Comparison of ENCODE assay signal across 22 cellular contexts in the genomic region with DNA sequence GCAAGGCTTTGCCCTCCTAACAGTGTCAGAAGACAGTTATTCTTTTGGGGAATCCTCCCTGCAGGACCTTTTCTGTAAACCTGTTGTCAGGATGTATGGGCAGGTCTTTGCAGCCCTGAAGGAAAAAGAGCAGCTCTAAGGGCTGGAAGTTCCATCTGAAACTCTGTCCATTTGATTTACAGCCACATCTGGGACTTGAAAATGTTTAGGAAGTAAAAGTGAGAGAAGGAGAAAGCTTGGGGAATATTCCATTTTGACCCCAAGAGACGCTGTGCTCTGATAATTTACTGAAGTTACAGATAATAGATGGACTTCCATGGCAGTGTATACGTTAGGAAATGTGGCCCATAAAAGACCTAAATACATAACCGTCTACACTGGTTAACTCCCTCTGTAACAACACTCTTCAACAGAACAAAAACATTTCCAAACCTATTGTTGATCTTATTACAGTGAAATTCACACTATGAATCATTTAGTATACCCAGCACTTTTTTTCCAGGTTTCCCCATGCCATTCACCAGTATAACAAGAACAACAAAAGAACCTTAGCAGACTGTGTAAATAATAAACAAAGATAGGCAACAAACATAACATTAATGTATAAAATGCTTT.
A peak's percentile ranks its signal among the peaks of the same experiment; 100 is the strongest.
DNase-seq lines count a peak whose midpoint lies in the region; ATAC-seq and TF ChIP-seq lines count a peak whose summit lies in the region.
"Had no signal": no experiment of that assay in that cellular context is flagged by ENCODE, and none has a peak within 500 bp of the region (broad histone marks: within the 10 kb centered on the region; RNA-seq: fewer than 3 reads in every experiment).

No MANE protein-coding gene starts in this region.

- no peak overlapping the region for H3K9ac ChIP-seq in SK-N-MC (ENCODE audit: insufficient read length)
- no peak overlapping the region for H3K9ac ChIP-seq in smooth muscle cell (ENCODE audit: low read depth)
- H3K9ac ChIP-seq: neural progenitor cell had no signal

- H3K27me3 Mint-ChIP-seq in natural killer cell (ENCODE audit: low read depth in 2 of 2), result peaks cover 19 to 34% of the 10 kb centered on the region in 2 donors
- H3K27me3 Mint-ChIP-seq: activated CD8-positive, alpha-beta T cell treated with anti-CD3 and anti-CD28 coated beads for 36 hours; activated naive CD8-positive, alpha-beta T cell treated with anti-CD3 and anti-CD28 coated beads for 36 hours had no signal

- H3K27me3 ChIP-seq in smooth muscle cell (ENCODE audit: low read depth), result no peaks in the 10 kb centered on the region
- H3K27me3 ChIP-seq: dorsolateral prefrontal cortex, foreskin keratinocyte, neural progenitor cell, transverse colon had no signal

- no peaks in the 10 kb centered on the region for H3K9me3 Mint-ChIP-seq in natural killer cell
- H3K9me3 Mint-ChIP-seq: activated CD8-positive, alpha-beta T cell treated with anti-CD3 and anti-CD28 coated beads for 36 hours; activated naive CD8-positive, alpha-beta T cell treated with anti-CD3 and anti-CD28 coated beads for 36 hours; central memory CD8-positive, alpha-beta T cell; neural progenitor cell had no signal

- no peaks in the 10 kb centered on the region for H3K4me1 Mint-ChIP-seq in natural killer cell
- H3K4me1 Mint-ChIP-seq: central memory CD8-positive, alpha-beta T cell had no signal

- no peaks in the 10 kb centered on the region for H3K79me2 ChIP-seq in smooth muscle cell (ENCODE audit: low read depth)

- TF ChIP-seq CTCF in smooth muscle cell (IDR thresholded peaks at IDR 0.05; ENCODE audit: borderline replicate concordance, insufficient read depth, poor library complexity, severe bottlenecking) (no peak), natural killer cell (IDR thresholded peaks at IDR 0.05) (no peak)

- 64% methylated on average over 3 of the region's 3 CpGs for WGBS in smooth muscle cell (ENCODE audit: low lambda C conversion rate)

- no peak overlapping the region for H3K4me3 Mint-ChIP-seq in natural killer cell
- H3K4me3 Mint-ChIP-seq: activated CD8-positive, alpha-beta T cell treated with anti-CD3 and anti-CD28 coated beads for 36 hours; activated naive CD8-positive, alpha-beta T cell treated with anti-CD3 and anti-CD28 coated beads for 36 hours; central memory CD8-positive, alpha-beta T cell; neural progenitor cell had no signal

- H3K4me1 ChIP-seq in smooth muscle cell (ENCODE audit: low read depth), result peaks cover 13% of the 10 kb centered on the region
- H3K4me1 ChIP-seq: foreskin keratinocyte had no signal

- no peak overlapping the region for H3K27ac ChIP-seq in SK-N-MC
- H3K27ac ChIP-seq in smooth muscle cell (ENCODE audit: low read depth), result peak overlapping the region; percentile 55
- H3K27ac ChIP-seq: dorsolateral prefrontal cortex, foreskin keratinocyte, neural progenitor cell, transverse colon had no signal

- H3K4me3 ChIP-seq in SK-N-MC, result peak overlapping the region; percentile 72; the same call in 1 of the 2 replicates
- H3K4me3 ChIP-seq in smooth muscle cell, result no peak overlapping the region
- H3K4me3 ChIP-seq: dorsolateral prefrontal cortex, neural progenitor cell, transverse colon had no signal

- DNase-seq in DMS153 (lab: John Stamatoyannopoulos, UW) (peak; percentile 40), DMS153 treated with DMSO at 0.1 percent for 48 hours (lab: John Stamatoyannopoulos, UW; ENCODE audit: unreplicated experiment) (no peak), SK-N-MC (ENCODE audit: low read depth, low spot score) (no peak), kidney glomerular epithelial cell (lab: John Stamatoyannopoulos, UW) (peak; percentile 19), smooth muscle cell (lab: John Stamatoyannopoulos, UW; ENCODE audit: unreplicated experiment) (no peak), SKM-1 treated with dmso at 0.1 percent for 144 hours (lab: John Stamatoyannopoulos, UW; ENCODE audit: unreplicated experiment) (no peak), natural killer cell (no peak), COR-L47 (lab: John Stamatoyannopoulos, UW) (no peak)
- DNase-seq: 8988T; activated CD4-positive, CD25-positive, alpha-beta regulatory T cell treated with anti-CD3 and anti-CD28 coated beads, Interleukin-2, amount 50 U/mL, for 72 hours; activated CD8-positive, alpha-beta T cell treated with anti-CD3 and anti-CD28 coated beads for 36 hours; activated naive CD8-positive, alpha-beta T cell treated with anti-CD3 and anti-CD28 coated beads for 36 hours; DND-41; dorsolateral prefrontal cortex; foreskin keratinocyte; Karpas-422; MV-4-11; OCI-M1; SIG-M5; transverse colon had no signal

- H3K4me2 ChIP-seq in smooth muscle cell, result peak overlapping the region; percentile 48
- H3K4me2 ChIP-seq: neural progenitor cell had no signal

- no peak overlapping the region for H2AFZ ChIP-seq in smooth muscle cell (ENCODE audit: low read depth)
- H2AFZ ChIP-seq: neural progenitor cell had no signal

- H3K36me3 ChIP-seq in SK-N-MC (ENCODE audit: insufficient read depth, low read length), result no peaks in the 10 kb centered on the region
- no peaks in the 10 kb centered on the region for H3K36me3 ChIP-seq in smooth muscle cell (ENCODE audit: low read depth)
- H3K36me3 ChIP-seq: transverse colon had no signal

- H3K9me3 ChIP-seq in SK-N-MC (ENCODE audit: low read depth, low read length) (no peaks in the 10 kb centered on the region), smooth muscle cell (replicated peaks; ENCODE audit: low read depth) (no peaks in the 10 kb centered on the region)
- H3K9me3 ChIP-seq: transverse colon had no signal

- intact Hi-C loops in natural killer cell (cut with micrococcal nuclease), result no loop called here

- no peak for ATAC-seq in natural killer cell
- ATAC-seq: activated CD8-positive, alpha-beta T cell treated with anti-CD3 and anti-CD28 coated beads for 36 hours; foreskin keratinocyte had no signal

- no peaks in the 10 kb centered on the region for H3K36me3 Mint-ChIP-seq in natural killer cell
- H3K36me3 Mint-ChIP-seq: activated naive CD8-positive, alpha-beta T cell treated with anti-CD3 and anti-CD28 coated beads for 36 hours had no signal

- H3K27ac Mint-ChIP-seq in natural killer cell, result no peak overlapping the region
- H3K27ac Mint-ChIP-seq: activated CD8-positive, alpha-beta T cell treated with anti-CD3 and anti-CD28 coated beads for 36 hours; activated naive CD8-positive, alpha-beta T cell treated with anti-CD3 and anti-CD28 coated beads for 36 hours; neural progenitor cell had no signal

- no peaks in the 10 kb centered on the region for H3F3A ChIP-seq in smooth muscle cell (ENCODE audit: low read depth)

- no peaks in the 10 kb centered on the region for H4K20me1 ChIP-seq in smooth muscle cell (ENCODE audit: low read depth)

Comparison
In these comparisons a context has a peak if more than half of its experiments do, and no peak if none do; other contexts are left out.
1. DNase-seq: peak in DMS153 (single experiment) and kidney glomerular epithelial cell (single experiment); none in DMS153 treated with DMSO at 0.1 percent for 48 hours (single experiment), SK-N-MC (single experiment), smooth muscle cell (single experiment), SKM-1 treated with dmso at 0.1 percent for 144 hours (single experiment), natural killer cell (single experiment) and COR-L47 (single experiment).